ENCODE assay signal across 8 cellular contexts in genomic region chr13:24683833-24684599, GRCh38. TPM values are rescaled to one million over a fixed set of nuclear protein-coding genes. Genes with fewer than 3 reads are reported as not detected.
DNase-seq lines count a peak whose midpoint lies in the region; ATAC-seq, FAIRE-seq and TF ChIP-seq lines count a peak whose summit lies in the region.

No MANE protein-coding gene starts in this region.

- intact Hi-C loops in pancreas (cut with DNase I), result no loop called here

- peak; percentile 44 for ATAC-seq in HG03280 (IDR thresholded peaks at IDR 0.05; ENCODE audit: unreplicated experiment)
- peak; percentile 72 to 92 (median 85) for ATAC-seq in pancreas

- no peaks in the 10 kb centered on the region for H3K36me3 ChIP-seq in pancreas

- in situ Hi-C loops in G401 (cut with HindIII; ENCODE audit: low sequenced_read_pairs), result no loop called here

- FAIRE-seq in RCC 7860 (lab: Jason Lieb, UNC), result no peak
- no peak for FAIRE-seq in frontal cortex (lab: Jason Lieb, UNC)
- FAIRE-seq in pancreas (lab: Jason Lieb, UNC), result no peak

- peaks cover 0 to 3% (median 0%) of the 10 kb centered on the region in 3 donors for H3K4me1 ChIP-seq in pancreas

- TF ChIP-seq CTCF in pancreas (IDR thresholded peaks at IDR 0.05), result peak; percentile 75 to 83 (median 78)

- WGBS in pancreas, 2 donors, result 4 to 8% methylated on average over 4 of the region's 4 CpGs

- H3K27ac ChIP-seq in pancreas, result no peak overlapping the region

- H3K27me3 ChIP-seq in pancreas, result peaks cover 0 to 10% (median 4%) of the 10 kb centered on the region in 4 donors

- H3K9me3 ChIP-seq in pancreas, result no peaks in the 10 kb centered on the region

- H3K4me3 ChIP-seq in pancreas, result no peak overlapping the region

- DNase-seq in NOMO-1 (lab: John Stamatoyannopoulos, UW; ENCODE audit: unreplicated experiment in 2 of 2), result peak; percentile 40 to 60
- no peak for DNase-seq in NOMO-1 treated with dmso at 0.1 percent for 144 hours (lab: John Stamatoyannopoulos, UW; ENCODE audit: unreplicated experiment)
- peak; percentile 3 for DNase-seq in RCC 7860 (ENCODE audit: low spot score)
- DNase-seq in activated T-helper 9 cell treated with anti-CD3 and anti-CD28 coated beads, Interleukin-2, amount 50 U/mL, for 16 hours (ENCODE audit: low read depth), result peak; percentile 47
- peak; percentile 67 to 68 for DNase-seq in frontal cortex (ENCODE audit: low spot score in 2 of 2)
- DNase-seq in pancreas, result peak in 5 of 6 donors; percentile 35 to 77 (median 56)
- no peak for DNase-seq in G401 (ENCODE audit: low spot score)

RNA-seq across cellular contexts. Expression of gene ATP12A, which starts 3.8 kb away (rescaled TPM):
- total RNA-seq in frontal cortex (under 0.01 TPM), pancreas (under 1 TPM in 1 of 6 donors, not detected in 5; 0.06 TPM)
- under 1 TPM in 1 of 2 donors, not detected in 1; 0.05 TPM for polyA plus RNA-seq in pancreas
- total RNA-seq in G401 (2014; rRNA removed; shearing (Covaris generic)), result not detected in 2 replicates

Comparison
In these comparisons a context has a peak if more than half of its experiments do, and no peak if none do; other contexts are left out.
1. DNase-seq: peak in NOMO-1 (2 of 2), RCC 7860 (single experiment), activated T-helper 9 cell treated with anti-CD3 and anti-CD28 coated beads, Interleukin-2, amount 50 U/mL, for 16 hours (single experiment), frontal cortex (2 of 2) and pancreas (5 of 6); none in NOMO-1 treated with dmso at 0.1 percent for 144 hours (single experiment) and G401 (single experiment).